Comparison of ENCODE assay signal across 10 cellular contexts in genomic region chr7:79454325-79454960, GRCh38. TPM values are rescaled to one million over a fixed set of nuclear protein-coding genes. Genes with fewer than 3 reads are reported as not detected.
A peak's percentile ranks its signal among the peaks of the same experiment; 100 is the strongest.
DNase-seq lines count a peak whose midpoint lies in the region; ATAC-seq lines count a peak whose summit lies in the region.
"Had no signal": no experiment of that assay in that cellular context is flagged by ENCODE, and none has a peak within 500 bp of the region (broad histone marks: within the 10 kb centered on the region; RNA-seq: fewer than 3 reads in every experiment).

No MANE protein-coding gene starts in this region.

- DNase-seq in AG08395 (ENCODE audit: low spot score), result peak; percentile 35
- peak; percentile 29 for DNase-seq in SK-N-DZ (ENCODE audit: low spot score)
- peak; percentile 40 for DNase-seq in glomerular visceral epithelial cell (ENCODE audit: extremely low spot score)
- no peak for DNase-seq in pons (ENCODE audit: low spot score)
- DNase-seq: stimulated activated naive CD4-positive, alpha-beta T cell had no signal

- H3K4me1 ChIP-seq in neuron (ENCODE audit: insufficient read depth, low read length), result peaks cover 5% of the 10 kb centered on the region

- peaks cover 15% of the 10 kb centered on the region for H3K36me3 ChIP-seq in neuron (ENCODE audit: insufficient read depth, low read length)

- H3K27me3 ChIP-seq in neuron (ENCODE audit: insufficient read depth, low read length), result no peaks in the 10 kb centered on the region

- ATAC-seq in HG02642 (IDR thresholded peaks at IDR 0.05; ENCODE audit: poor library complexity, unreplicated experiment), result no peak
- no peak for ATAC-seq in HG02973 (IDR thresholded peaks at IDR 0.05; ENCODE audit: unreplicated experiment)
- no peak for ATAC-seq in GM19452 (IDR thresholded peaks at IDR 0.05; ENCODE audit: unreplicated experiment)

- H3K9me3 ChIP-seq in neuron (ENCODE audit: low read length), result no peaks in the 10 kb centered on the region

- H3K4me3 ChIP-seq in neuron (ENCODE audit: low read length), result peak overlapping the region; percentile 75

- H2AFZ ChIP-seq in neuron (ENCODE audit: low read depth, low read length), result peak overlapping the region; percentile 98

RNA-seq across cellular contexts. Expression of gene MAGI2, which starts 1.0 kb away (rescaled TPM):
- polyA plus RNA-seq in SK-N-DZ (2014; cell fraction: cytosol; rRNA removed), result 2.6 and 3.5 TPM in 2 replicates
- polyA plus RNA-seq in SK-N-DZ (2014; cell fraction: nucleus; rRNA removed), result 3.3 and 4.2 TPM in 2 replicates
- polyA plus RNA-seq: IgD-negative memory B cell had no signal
